8 cellular contexts compared by ENCODE assay signal in the genomic region with DNA sequence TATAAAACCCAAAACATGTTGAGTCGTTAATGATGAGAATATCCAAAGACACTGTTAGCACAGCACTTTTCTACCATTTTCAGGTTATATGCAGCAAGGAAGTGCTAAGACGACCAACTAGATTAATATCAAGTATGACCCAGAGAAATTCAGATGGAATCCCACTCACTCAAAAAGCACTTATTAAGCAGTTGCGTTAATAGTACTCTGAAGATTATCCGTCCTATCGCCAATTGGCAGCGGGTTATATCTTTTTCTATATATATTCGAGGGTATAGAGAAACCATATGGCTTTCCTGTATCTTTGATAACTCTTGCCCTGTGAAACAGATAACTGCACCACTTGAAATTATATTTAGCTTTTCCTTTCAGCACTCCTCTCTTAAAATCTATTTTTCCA. TPM values are rescaled to one million over a fixed set of nuclear protein-coding genes. Genes with fewer than 3 reads are reported as not detected.
DNase-seq lines count a peak whose midpoint lies in the region; ATAC-seq and TF ChIP-seq lines count a peak whose summit lies in the region.

No MANE protein-coding gene starts in this region.

- H3K36me3 Mint-ChIP-seq in CD4-positive, CD25-positive, alpha-beta regulatory T cell: peaks cover 4% of the 10 kb centered on the region

- H4K20me1 ChIP-seq in MM.1S (ENCODE audit: insufficient read depth, low read length) (no peaks in the 10 kb centered on the region), neural cell (ENCODE audit: insufficient read depth) (no peaks in the 10 kb centered on the region)

- peaks cover 18 to 56% (median 43%) of the 10 kb centered on the region in 4 donors for H3K4me1 Mint-ChIP-seq in CD4-positive, CD25-positive, alpha-beta regulatory T cell

- TF ChIP-seq CTCF in MM.1S (IDR thresholded peaks at IDR 0.05; ENCODE audit: low read length) (no peak), dorsolateral prefrontal cortex (IDR thresholded peaks at IDR 0.05 in 54 of 56, conservative IDR thresholded peaks at IDR 0.05 in 2 of 56; ENCODE audit: low read depth in 1 of 56, partially characterized antibody in 56 of 56) (no peak), neural cell (IDR thresholded peaks at IDR 0.05; ENCODE audit: poor library complexity, severe bottlenecking) (no peak)

- no peak for TF ChIP-seq RAD21 in neural cell (conservative IDR thresholded peaks at IDR 0.05)

- no peaks in the 10 kb centered on the region for H3K9me3 Mint-ChIP-seq in CD4-positive, CD25-positive, alpha-beta regulatory T cell

- no peak for ATAC-seq in CD4-positive, CD25-positive, alpha-beta regulatory T cell (ENCODE audit: low read depth in 2 of 2)
- ATAC-seq in GM18519 (IDR thresholded peaks at IDR 0.05; ENCODE audit: low FRiP score, unreplicated experiment): no peak

- H2AFZ ChIP-seq in MM.1S (ENCODE audit: low read length) (no peak overlapping the region; the same call in 1 of the 2 replicates), neural cell (ENCODE audit: low read depth, low read length) (peak overlapping the region; percentile 66)

- peaks cover 54% of the 10 kb centered on the region for H3K4me1 ChIP-seq in CD4-positive, CD25-positive, alpha-beta regulatory T cell (ENCODE audit: control insufficient read depth, insufficient read depth, low read length, poor library complexity, severe bottlenecking)
- H3K4me1 ChIP-seq in MM.1S (ENCODE audit: low read length): peaks cover 19% of the 10 kb centered on the region

- H3K9me2 ChIP-seq in MM.1S (replicated peaks; ENCODE audit: insufficient read depth, low read length): no peaks in the 10 kb centered on the region
- no peaks in the 10 kb centered on the region for H3K9me2 ChIP-seq in neural cell (ENCODE audit: insufficient read depth, low read length)

- no peaks in the 10 kb centered on the region for H3K36me3 ChIP-seq in CD4-positive, CD25-positive, alpha-beta regulatory T cell (ENCODE audit: control insufficient read depth, insufficient read depth, low read length)
- H3K36me3 ChIP-seq in MM.1S (replicated peaks; ENCODE audit: insufficient read depth, low read length): no peaks in the 10 kb centered on the region
- H3K36me3 ChIP-seq in neural cell (ENCODE audit: insufficient read depth, low read length): no peaks in the 10 kb centered on the region

- H3K27me3 ChIP-seq in CD4-positive, CD25-positive, alpha-beta regulatory T cell (ENCODE audit: control insufficient read depth, insufficient read depth, low read length): no peaks in the 10 kb centered on the region
- no peaks in the 10 kb centered on the region for H3K27me3 ChIP-seq in MM.1S (replicated peaks; ENCODE audit: insufficient read depth, low read length)
- no peaks in the 10 kb centered on the region for H3K27me3 ChIP-seq in dorsolateral prefrontal cortex
- no peaks in the 10 kb centered on the region for H3K27me3 ChIP-seq in neural cell (ENCODE audit: insufficient read depth, low read depth, low read length)

- H3K4me2 ChIP-seq in MM.1S (ENCODE audit: low read depth, low read length) (peak overlapping the region; percentile 84), neural cell (ENCODE audit: low read length) (peak overlapping the region; percentile 88)

- H3K27ac ChIP-seq in CD4-positive, CD25-positive, alpha-beta regulatory T cell (ENCODE audit: insufficient read depth, low read length, poor library complexity, severe bottlenecking): peak overlapping the region; percentile 78
- H3K27ac ChIP-seq in MM.1S (ENCODE audit: low read length) (peak overlapping the region; percentile 0; the same call in 1 of the 2 replicates), dorsolateral prefrontal cortex (peak overlapping the region in 34 of 59 donors; percentile 9 to 93 (median 80)), neural cell (ENCODE audit: low read length) (peak overlapping the region; percentile 51)

- intact Hi-C loops in dorsolateral prefrontal cortex (cut with DNase I): loop anchor here in 1 of 2 donors (5.0 to 10.0 kb wide), 2 partner anchors 109 to 346 kb away; partner anchors contain the start of gene GOSR1

- peak overlapping the region; percentile 94 to 97 (median 96) for H3K27ac Mint-ChIP-seq in CD4-positive, CD25-positive, alpha-beta regulatory T cell

- no peak for DNase-seq in CD4-positive, CD25-positive, alpha-beta regulatory T cell
- no peak for DNase-seq in MM.1S
- DNase-seq in dorsolateral prefrontal cortex: no peak
- no peak for DNase-seq in Ammon's horn (ENCODE audit: low spot score)
- no peak for DNase-seq in NCI-H1436 treated with DMSO at 0.1 percent for 48 hours (lab: John Stamatoyannopoulos, UW)
- no peak for DNase-seq in NOMO-1 treated with DMSO at 0.1 percent for 48 hours (lab: John Stamatoyannopoulos, UW; ENCODE audit: unreplicated experiment)

- peak overlapping the region; percentile 93 to 100 (median 96) for H3K4me3 Mint-ChIP-seq in CD4-positive, CD25-positive, alpha-beta regulatory T cell

- no peaks in the 10 kb centered on the region for H3K27me3 Mint-ChIP-seq in CD4-positive, CD25-positive, alpha-beta regulatory T cell

- H3K79me2 ChIP-seq in MM.1S (ENCODE audit: low read length) (peaks cover 60% of the 10 kb centered on the region), neural cell (replicated peaks; ENCODE audit: insufficient read depth, low read length) (peaks cover 10% of the 10 kb centered on the region)

- H3F3A ChIP-seq in MM.1S (ENCODE audit: insufficient read depth, low read length) (peaks cover 14% of the 10 kb centered on the region), neural cell (ENCODE audit: insufficient read depth, low read length, poor library complexity, severe bottlenecking) (no peaks in the 10 kb centered on the region)

- H3K9me3 ChIP-seq in CD4-positive, CD25-positive, alpha-beta regulatory T cell (ENCODE audit: control insufficient read depth in 2 of 2, low read length in 2 of 2): no peaks in the 10 kb centered on the region
- H3K9me3 ChIP-seq in MM.1S (replicated peaks; ENCODE audit: insufficient read depth, low read length) (no peaks in the 10 kb centered on the region), neural cell (ENCODE audit: low read length) (no peaks in the 10 kb centered on the region)

- no peak for TF ChIP-seq EP300 in neural cell (conservative IDR thresholded peaks at IDR 0.05; ENCODE audit: poor library complexity, severe bottlenecking)

- peak overlapping the region; percentile 80; the same call in 1 of the 2 replicates for H3K9ac ChIP-seq in MM.1S (ENCODE audit: low read length)
- H3K9ac ChIP-seq in neural cell (ENCODE audit: low read length): peak overlapping the region; percentile 71

- peak overlapping the region; percentile 97 for H3K4me3 ChIP-seq in CD4-positive, CD25-positive, alpha-beta regulatory T cell (ENCODE audit: low read depth, low read length)
- peak overlapping the region; percentile 87 for H3K4me3 ChIP-seq in MM.1S (ENCODE audit: low read length)
- peak overlapping the region; percentile 62 to 99 (median 88) for H3K4me3 ChIP-seq in dorsolateral prefrontal cortex
- H3K4me3 ChIP-seq in neural cell (ENCODE audit: low read length): peak overlapping the region; percentile 72

TF ChIP-seq in neural cell, 6 proteins besides CTCF, POLR2A, EP300 and RAD21:
- no peak for TF ChIP-seq MXI1 (conservative IDR thresholded peaks at IDR 0.05; ENCODE audit: poor library complexity, severe bottlenecking)
- TF ChIP-seq POLR2AphosphoS5 (IDR thresholded peaks at IDR 0.05): no peak
- TF ChIP-seq REST (IDR thresholded peaks at IDR 0.05; ENCODE audit: borderline replicate concordance): no peak
- no peak for TF ChIP-seq SMC3 (conservative IDR thresholded peaks at IDR 0.05; ENCODE audit: poor library complexity)

RNA-seq across cellular contexts. Expression of gene CRLF3, which starts 1.1 kb away (rescaled TPM):
- 76.2 TPM for total RNA-seq in CD4-positive, CD25-positive, alpha-beta regulatory T cell
- 100 to 1,000 TPM; 101 to 169 (median 131) TPM for polyA plus RNA-seq in CD4-positive, CD25-positive, alpha-beta regulatory T cell
- total RNA-seq in dorsolateral prefrontal cortex: 10 to 100 TPM in 94 of 120 experiments, 1 to 10 TPM in 26; 5.6 to 17.2 (median 11.7) TPM
- polyA plus RNA-seq in neural cell: 6.7 and 8.3 TPM in 2 replicates
- 7.1 and 8.8 TPM in 2 replicates for polyA minus RNA-seq in neural cell

RNA-seq across cellular contexts. Expression of gene ATAD5, which starts 8.3 kb away (rescaled TPM):
- total RNA-seq in CD4-positive, CD25-positive, alpha-beta regulatory T cell: 5.7 TPM
- polyA plus RNA-seq in CD4-positive, CD25-positive, alpha-beta regulatory T cell: 1 to 10 TPM in 3 of 4 donors, under 1 TPM in 1; 0.72 to 1.5 (median 1.2) TPM
- total RNA-seq in dorsolateral prefrontal cortex: 1 to 10 TPM; 1.3 to 4.1 (median 2.3) TPM
- polyA plus RNA-seq in neural cell: 5.3 and 6.3 TPM in 2 replicates
- polyA minus RNA-seq in neural cell: 10.5 and 11.0 TPM in 2 replicates

Comparison
In these comparisons a context has a peak if more than half of its experiments do, and no peak if none do; other contexts are left out.
1. H3K27ac ChIP-seq: peak in every context shown above with its lines; median percentile 80 in dorsolateral prefrontal cortex; 78 in CD4-positive, CD25-positive, alpha-beta regulatory T cell; 51 in neural cell; 0 in MM.1S.